ENCODE assay signal across 11 cellular contexts in the genomic region with DNA sequence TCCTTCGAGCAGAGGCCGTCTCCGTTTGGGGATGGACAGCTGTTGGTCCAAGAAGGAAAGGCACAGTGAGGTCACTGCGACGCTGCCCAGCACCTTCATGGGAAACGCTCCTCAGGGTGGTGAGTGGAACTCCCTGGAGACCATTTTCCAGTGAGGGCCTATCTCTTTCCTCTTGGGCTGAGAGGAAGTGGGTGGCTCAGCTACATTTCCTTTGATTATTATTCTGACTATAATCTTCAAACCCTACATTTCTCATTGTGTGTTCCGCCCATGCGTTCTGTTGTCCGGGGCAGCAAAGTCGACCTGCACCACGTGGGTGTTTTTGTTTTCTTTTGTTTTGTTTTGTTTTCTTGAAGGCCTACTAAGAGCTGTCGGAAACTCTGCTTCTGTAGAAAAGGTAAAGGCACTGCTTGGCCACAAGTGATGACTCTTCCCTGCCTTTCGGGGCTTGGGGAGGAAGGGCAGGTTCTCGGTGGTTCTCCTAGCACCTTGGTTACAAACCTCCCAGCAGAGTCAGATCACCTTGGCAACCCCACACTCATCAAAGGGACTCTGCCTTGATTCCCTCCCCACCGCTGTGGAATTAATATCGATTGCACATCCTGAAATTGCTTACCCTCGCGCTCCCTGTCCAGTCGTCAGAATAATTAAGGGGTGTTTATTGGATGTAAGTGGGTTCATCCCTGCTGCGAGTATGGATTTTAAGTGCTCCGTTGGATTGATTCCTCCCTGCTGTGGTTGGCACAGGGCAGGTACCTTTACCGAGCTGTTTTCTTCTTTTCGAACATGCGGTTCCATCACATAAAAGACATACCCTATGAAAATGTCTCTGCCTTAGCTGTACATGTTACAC. TPM values are rescaled to one million over a fixed set of nuclear protein-coding genes. Genes with fewer than 3 reads are reported as not detected.
DNase-seq lines count a peak whose midpoint lies in the region; ATAC-seq, FAIRE-seq and TF ChIP-seq lines count a peak whose summit lies in the region.
"Had no signal": no experiment of that assay in that cellular context is flagged by ENCODE, and none has a peak within 500 bp of the region (broad histone marks: within the 10 kb centered on the region; RNA-seq: fewer than 3 reads in every experiment).

No MANE protein-coding gene starts in this region.

- TF ChIP-seq POLR2A in endothelial cell of umbilical vein (IDR thresholded peaks at IDR 0.05; ENCODE audit: low read depth, low read length), result peak; percentile 68
- no peak for TF ChIP-seq POLR2A in spleen (IDR thresholded peaks at IDR 0.05)

- no peaks in the 10 kb centered on the region for H3K9me2 ChIP-seq in MM.1S (replicated peaks; ENCODE audit: insufficient read depth, low read length)

- no peaks in the 10 kb centered on the region for H3K9me1 ChIP-seq in endothelial cell of umbilical vein (replicated peaks; ENCODE audit: control insufficient read depth, extremely low read depth, insufficient read depth, low read length)

- no peak overlapping the region for H3K4me3 Mint-ChIP-seq in activated CD4-positive, alpha-beta T cell treated with anti-CD3 and anti-CD28 coated beads for 36 hours
- no peak overlapping the region for H3K4me3 Mint-ChIP-seq in activated B cell treated with CpG ODN at 0.5 μM for 24 hours

- H3K36me3 ChIP-seq in endothelial cell of umbilical vein (ENCODE audit: control insufficient read depth in 2 of 2, extremely low read depth in 1 of 2, insufficient read depth in 2 of 2, low read length in 2 of 2) (peaks cover 0 to 4% of the 10 kb centered on the region in 2 experiments), spleen (no peaks in the 10 kb centered on the region), MM.1S (replicated peaks; ENCODE audit: insufficient read depth, low read length) (0 out of 2 replicates have a peak, but pooled peaks cover 3% of the 10 kb centered on the region), WERI-Rb-1 (no peaks in the 10 kb centered on the region)

- H3K9me3 ChIP-seq in endothelial cell of umbilical vein (replicated peaks; ENCODE audit: control insufficient read depth, insufficient read depth, low read length) (no peaks in the 10 kb centered on the region), spleen (no peaks in the 10 kb centered on the region), MM.1S (replicated peaks; ENCODE audit: insufficient read depth, low read length) (no peaks in the 10 kb centered on the region), WERI-Rb-1 (ENCODE audit: severe bottlenecking) (no peaks in the 10 kb centered on the region)

- no peak for TF ChIP-seq CTCF in activated B cell treated with CpG ODN at 0.5 μM for 24 hours (IDR thresholded peaks at IDR 0.05)
- no peak for TF ChIP-seq CTCF in endothelial cell of umbilical vein (IDR thresholded peaks at IDR 0.05; ENCODE audit: extremely low read depth in 1 of 2, insufficient read depth in 1 of 2, low read depth in 1 of 2, low read length in 2 of 2)
- TF ChIP-seq CTCF in spleen (IDR thresholded peaks at IDR 0.05 in 8 of 11, conservative IDR thresholded peaks at IDR 0.05 in 3 of 11), result no peak
- TF ChIP-seq CTCF in MM.1S (IDR thresholded peaks at IDR 0.05; ENCODE audit: low read length), result no peak
- no peak for TF ChIP-seq CTCF in WERI-Rb-1 (IDR thresholded peaks at IDR 0.05; ENCODE audit: low read depth, low read length)

- H3K79me2 ChIP-seq in endothelial cell of umbilical vein (ENCODE audit: control insufficient read depth, insufficient read depth, low read length), result peaks cover 83% of the 10 kb centered on the region
- H3K79me2 ChIP-seq in MM.1S (ENCODE audit: low read length), result peaks cover 86% of the 10 kb centered on the region

- ATAC-seq in activated CD4-positive, alpha-beta T cell treated with anti-CD3 and anti-CD28 coated beads for 36 hours, result peak; percentile 58
- no peak for ATAC-seq in activated B cell treated with CpG ODN at 0.5 μM for 24 hours (ENCODE audit: low read depth)
- no peak for ATAC-seq in GM21737 (IDR thresholded peaks at IDR 0.05; ENCODE audit: unreplicated experiment)

- 52 to 62% (median 61%) methylated on average over 24 of the region's 24 CpGs for WGBS in spleen, 5 donors

- H4K20me1 ChIP-seq in endothelial cell of umbilical vein (replicated peaks; ENCODE audit: control insufficient read depth, extremely low read depth, insufficient read depth, low read length) (no peaks in the 10 kb centered on the region), MM.1S (ENCODE audit: insufficient read depth, low read length) (no peaks in the 10 kb centered on the region)

- H3K36me3 Mint-ChIP-seq in activated CD4-positive, alpha-beta T cell treated with anti-CD3 and anti-CD28 coated beads for 36 hours (ENCODE audit: low read depth), result no peaks in the 10 kb centered on the region
- H3K36me3 Mint-ChIP-seq in activated B cell treated with CpG ODN at 0.5 μM for 24 hours (ENCODE audit: low read depth), result peaks cover 11% of the 10 kb centered on the region

- peak overlapping the region; percentile 53 for H3K27ac Mint-ChIP-seq in activated CD4-positive, alpha-beta T cell treated with anti-CD3 and anti-CD28 coated beads for 36 hours
- peak overlapping the region; percentile 53 for H3K27ac Mint-ChIP-seq in activated B cell treated with CpG ODN at 0.5 μM for 24 hours

- CTCF ChIA-PET in activated CD4-positive, alpha-beta T cell treated with anti-CD3 and anti-CD28 coated beads for 36 hours (lab: Charles Lee), result interaction anchor here (1.1 kb wide), 1 partner anchor 595 kb away, joined by 3 read pairs; no protein-coding TSS in a partner anchor
- CTCF ChIA-PET in activated B cell treated with CpG ODN at 0.5 μM for 24 hours (lab: Charles Lee) (interaction anchor here (0.8 to 2.4 kb wide), 3 partner anchors 38 to 55 kb away, joined by 3 to 6 read pairs (median 5); no protein-coding TSS in a partner anchor), endothelial cell of umbilical vein (lab: Charles Lee) (interaction anchor here (0.7 to 2.5 kb wide), 6 partner anchors 17 to 55 kb away, joined by 3 to 9 read pairs (median 4); no protein-coding TSS in a partner anchor)

- H3K9ac ChIP-seq in endothelial cell of umbilical vein (replicated peaks; ENCODE audit: extremely low read depth, insufficient read depth, low read length), result peak overlapping the region; percentile 78
- no peak overlapping the region for H3K9ac ChIP-seq in MM.1S (ENCODE audit: low read length)

- H3K27me3 Mint-ChIP-seq in activated CD4-positive, alpha-beta T cell treated with anti-CD3 and anti-CD28 coated beads for 36 hours, result peaks cover 2% of the 10 kb centered on the region
- H3K27me3 Mint-ChIP-seq in activated B cell treated with CpG ODN at 0.5 μM for 24 hours, result no peaks in the 10 kb centered on the region

- peaks cover 28% of the 10 kb centered on the region for H3K4me1 Mint-ChIP-seq in activated CD4-positive, alpha-beta T cell treated with anti-CD3 and anti-CD28 coated beads for 36 hours
- H3K4me1 Mint-ChIP-seq in activated B cell treated with CpG ODN at 0.5 μM for 24 hours, result peaks cover 55% of the 10 kb centered on the region

- H3K4me1 ChIP-seq in endothelial cell of umbilical vein (ENCODE audit: control insufficient read depth, extremely low read depth, insufficient read depth, low read length) (peaks cover 42% of the 10 kb centered on the region), spleen (peaks cover 12 to 71% (median 55%) of the 10 kb centered on the region in 6 donors), MM.1S (ENCODE audit: low read length) (peaks cover 7% of the 10 kb centered on the region; the same call in 1 of the 2 replicates)

- FAIRE-seq in endothelial cell of umbilical vein (lab: Jason Lieb, UNC), result peak; percentile 94

- no peaks in the 10 kb centered on the region for H3K27me3 ChIP-seq in endothelial cell of umbilical vein (ENCODE audit: control insufficient read depth in 2 of 2, insufficient read depth in 2 of 2, low read length in 2 of 2)
- no peaks in the 10 kb centered on the region for H3K27me3 ChIP-seq in spleen (replicated peaks in 1 of 7)
- H3K27me3 ChIP-seq in MM.1S (replicated peaks; ENCODE audit: insufficient read depth, low read length), result no peaks in the 10 kb centered on the region
- H3K27me3 ChIP-seq in WERI-Rb-1 (ENCODE audit: insufficient read depth, low read depth, severe bottlenecking), result no peaks in the 10 kb centered on the region

- H3K4me3 ChIP-seq in endothelial cell of umbilical vein (replicated peaks in 1 of 3; ENCODE audit: insufficient read depth in 1 of 3, low read depth in 1 of 3, low read length in 3 of 3) (peak overlapping the region in 1 of 3 experiments; percentile 16), spleen (peak overlapping the region in 1 of 8 donors; percentile 15), MM.1S (ENCODE audit: low read length) (no peak overlapping the region), WERI-Rb-1 (ENCODE audit: low read depth, low read length) (no peak overlapping the region)

- peak overlapping the region; percentile 97 for H3K27ac ChIP-seq in endothelial cell of umbilical vein (ENCODE audit: insufficient read depth, low read depth, low read length)
- H3K27ac ChIP-seq in spleen, result peak overlapping the region in 7 of 8 donors; percentile 39 to 99 (median 61)
- no peak overlapping the region for H3K27ac ChIP-seq in MM.1S (ENCODE audit: low read length)
- no peak overlapping the region for H3K27ac ChIP-seq in WERI-Rb-1

- intact Hi-C loops in activated CD4-positive, alpha-beta T cell treated with anti-CD3 and anti-CD28 coated beads for 36 hours (cut with DNase I, micrococcal nuclease), result loop anchor here in 1 of 2 experiments (1.0 kb wide), 1 partner anchor 76 kb away; no protein-coding TSS in a partner anchor
- intact Hi-C loops in activated B cell treated with CpG ODN at 0.5 μM for 24 hours (cut with micrococcal nuclease), result no loop called here
- intact Hi-C loops in endothelial cell of umbilical vein (cut with micrococcal nuclease), result no loop called here
- intact Hi-C loops in spleen (cut with DNase I; ENCODE audit: low total_unique reads), result no loop called here

- H3K9me3 Mint-ChIP-seq in activated CD4-positive, alpha-beta T cell treated with anti-CD3 and anti-CD28 coated beads for 36 hours (ENCODE audit: low read depth), result no peaks in the 10 kb centered on the region
- no peaks in the 10 kb centered on the region for H3K9me3 Mint-ChIP-seq in activated B cell treated with CpG ODN at 0.5 μM for 24 hours

- DNase-seq in activated CD4-positive, alpha-beta T cell treated with anti-CD3 and anti-CD28 coated beads for 36 hours, result peak; percentile 48
- DNase-seq in activated CD4-positive, alpha-beta T cell treated with anti-CD3 and anti-CD28 coated beads for 1 hour, result no peak
- DNase-seq in activated B cell treated with CpG ODN at 0.5 μM for 24 hours (no peak), endothelial cell of umbilical vein (ENCODE audit: low read depth, low spot score) (peak; percentile 87), spleen (no peak), MM.1S (no peak), WERI-Rb-1 (no peak)
- DNase-seq: amygdala, GDM1, HCEC 1CT had no signal

- TSS peak; percentile 1 for BruUV-seq in endothelial cell of umbilical vein (replicated peaks; lab: Mats Ljungman, UMichigan)

- peaks cover 10% of the 10 kb centered on the region for H3F3A ChIP-seq in MM.1S (ENCODE audit: insufficient read depth, low read length)

- POLR2A ChIA-PET in activated CD4-positive, alpha-beta T cell treated with anti-CD3 and anti-CD28 coated beads for 36 hours (lab: Charles Lee), result no interaction called here
- POLR2A ChIA-PET in activated B cell treated with CpG ODN at 0.5 μM for 24 hours (lab: Charles Lee) (no interaction called here), endothelial cell of umbilical vein (lab: Charles Lee) (no interaction called here)

- H3K4me2 ChIP-seq in endothelial cell of umbilical vein (ENCODE audit: insufficient read depth, low read length), result peak overlapping the region; percentile 74
- H3K4me2 ChIP-seq in MM.1S (ENCODE audit: low read depth, low read length), result no peak overlapping the region

- H2AFZ ChIP-seq in endothelial cell of umbilical vein (ENCODE audit: low read depth, low read length) (peak overlapping the region; percentile 13), MM.1S (ENCODE audit: low read length) (no peak overlapping the region)

- dilution Hi-C loops in endothelial cell of umbilical vein (cut with MboI; ENCODE audit: extremely low pct_ligation_motif_present, low sequenced_read_pairs), result no loop called here

RNA-seq across cellular contexts. Expression of gene PARVB, which starts 7.2 kb away (rescaled TPM):
- total RNA-seq in activated CD4-positive, alpha-beta T cell treated with anti-CD3 and anti-CD28 coated beads for 36 hours, result 10 to 100 TPM; 42.7 to 45.9 TPM
- total RNA-seq in activated B cell treated with CpG ODN at 0.5 μM for 24 hours (53.5 and 53.6 TPM in 2 replicates), endothelial cell of umbilical vein (151 and 155 TPM in 2 replicates), spleen (10 to 100 TPM; 32.5 to 61.9 (median 57.1) TPM)
- polyA plus RNA-seq in endothelial cell of umbilical vein (162 and 166 TPM in 2 replicates), spleen (10 to 100 TPM; 24.0 to 40.5 (median 37.7) TPM)
- 199 and 231 TPM in 2 replicates for polyA plus RNA-seq in endothelial cell of umbilical vein (2011; cell fraction: cytosol; rRNA removed)
- polyA plus RNA-seq in endothelial cell of umbilical vein (2011; cell fraction: nucleus; rRNA removed), result 96.4 and 111 TPM in 2 replicates
- 141 TPM in 2 replicates for polyA plus RNA-seq in endothelial cell of umbilical vein (2012)
- polyA minus RNA-seq in endothelial cell of umbilical vein, result 95.1 and 97.9 TPM in 2 replicates
- 17.4 TPM for polyA minus RNA-seq in endothelial cell of umbilical vein (2011; cell fraction: cytosol; rRNA and poly(A)+ RNA removed)
- 22.0 and 26.0 TPM in 2 replicates for polyA minus RNA-seq in endothelial cell of umbilical vein (2011; cell fraction: nucleus; rRNA and poly(A)+ RNA removed)

Comparison
In these comparisons a context has a peak if more than half of its experiments do, and no peak if none do; other contexts are left out.
1. DNase-seq: peak in activated CD4-positive, alpha-beta T cell treated with anti-CD3 and anti-CD28 coated beads for 36 hours (single experiment) and endothelial cell of umbilical vein (single experiment); none in activated CD4-positive, alpha-beta T cell treated with anti-CD3 and anti-CD28 coated beads for 1 hour (single experiment), activated B cell treated with CpG ODN at 0.5 μM for 24 hours (single experiment), spleen (single experiment), MM.1S (single experiment) and WERI-Rb-1 (single experiment).
2. H3K27ac ChIP-seq: peak in endothelial cell of umbilical vein (single experiment) and spleen (7 of 8); none in MM.1S (single experiment) and WERI-Rb-1 (single experiment).